8 cellular contexts compared by ENCODE assay signal in the genomic region with DNA sequence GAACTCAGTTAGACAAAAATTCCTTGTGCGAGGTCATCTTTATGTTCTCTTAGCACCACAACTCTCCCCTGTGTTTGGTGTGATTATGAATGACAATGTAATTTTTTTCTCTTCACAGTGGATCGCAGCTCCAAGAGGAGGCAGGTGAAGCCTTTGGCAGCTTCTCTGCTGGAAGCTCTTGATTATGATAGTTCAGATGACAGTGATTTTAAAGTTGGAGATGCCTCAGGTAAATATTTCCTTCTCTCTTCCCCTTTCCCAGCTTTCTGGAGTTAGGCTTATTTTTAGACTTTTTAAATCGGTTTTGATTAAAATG. TPM values are rescaled to one million over a fixed set of nuclear protein-coding genes. Genes with fewer than 3 reads are reported as not detected.
DNase-seq lines count a peak whose midpoint lies in the region; ATAC-seq and TF ChIP-seq lines count a peak whose summit lies in the region.

No MANE protein-coding gene starts in this region.

- no peaks in the 10 kb centered on the region for H3K36me3 ChIP-seq in lung (ENCODE audit: control insufficient read depth in 2 of 2, insufficient read depth in 2 of 2, low read length in 2 of 2)

- peak overlapping the region; percentile 96 for H3K27ac Mint-ChIP-seq in activated naive CD8-positive, alpha-beta T cell treated with anti-CD3 and anti-CD28 coated beads, Interleukin-2, amount 10 ng/mL, durations not matched to agents 7 days and 5 days

- no peaks in the 10 kb centered on the region for H3K9me3 Mint-ChIP-seq in activated naive CD8-positive, alpha-beta T cell treated with anti-CD3 and anti-CD28 coated beads, Interleukin-2, amount 10 ng/mL, durations not matched to agents 7 days and 5 days

- no peaks in the 10 kb centered on the region for H3K27me3 ChIP-seq in lung (ENCODE audit: control insufficient read depth, insufficient read depth)

- H3K4me3 Mint-ChIP-seq in activated naive CD8-positive, alpha-beta T cell treated with anti-CD3 and anti-CD28 coated beads, Interleukin-2, amount 10 ng/mL, durations not matched to agents 7 days and 5 days = peak overlapping the region; percentile 94

- DNase-seq in LoVo (ENCODE audit: low spot score) = peak; percentile 36
- no peak for DNase-seq in activated naive CD8-positive, alpha-beta T cell treated with anti-CD3 and anti-CD28 coated beads, Interleukin-2, amount 10 ng/mL, durations not matched to agents 7 days and 5 days
- DNase-seq in lung (ENCODE audit: low spot score) = no peak
- no peak for DNase-seq in occipital lobe (lab: John Stamatoyannopoulos, UW)
- no peak for DNase-seq in RKO (ENCODE audit: low spot score)

- ATAC-seq in activated naive CD8-positive, alpha-beta T cell treated with anti-CD3 and anti-CD28 coated beads, Interleukin-2, amount 10 ng/mL, durations not matched to agents 7 days and 5 days (ENCODE audit: low read depth) = no peak
- ATAC-seq in lung (ENCODE audit: insufficient read depth, low FRiP score) (no peak), GM21619 (IDR thresholded peaks at IDR 0.05; ENCODE audit: unreplicated experiment) (no peak), HG03025 (IDR thresholded peaks at IDR 0.05; ENCODE audit: low FRiP score, unreplicated experiment) (no peak)

- no peaks in the 10 kb centered on the region for H3K9me3 ChIP-seq in lung (ENCODE audit: control insufficient read depth in 2 of 2, insufficient read depth in 1 of 2, low read length in 1 of 2)

- POLR2A ChIA-PET in activated naive CD8-positive, alpha-beta T cell treated with anti-CD3 and anti-CD28 coated beads, Interleukin-2, amount 10 ng/mL, durations not matched to agents 7 days and 5 days (lab: Charles Lee) = interaction anchor here (1.0 to 3.1 kb wide), 2 partner anchors 11 to 34 kb away, joined by 4 to 41 read pairs; a partner anchor contains a TSS

- peaks cover 2 to 4% of the 10 kb centered on the region in 2 donors for H3K4me1 ChIP-seq in lung (ENCODE audit: control insufficient read depth in 2 of 2, insufficient read depth in 2 of 2, low read length in 2 of 2)

- H3K4me3 ChIP-seq in GM08714 (ENCODE audit: low read length) = peak overlapping the region; percentile 82
- H3K4me3 ChIP-seq in lung = peak overlapping the region; percentile 69

- H3K27me3 Mint-ChIP-seq in activated naive CD8-positive, alpha-beta T cell treated with anti-CD3 and anti-CD28 coated beads, Interleukin-2, amount 10 ng/mL, durations not matched to agents 7 days and 5 days = peaks cover 8% of the 10 kb centered on the region

- no peak overlapping the region for H3K27ac ChIP-seq in lung (ENCODE audit: low read depth in 1 of 2, low read length in 1 of 2)

- TF ChIP-seq CTCF in lung (IDR thresholded peaks at IDR 0.05; ENCODE audit: control extremely low read depth, extremely low read depth) = no peak

- 30 to 32% methylated on average over 3 of the region's 3 CpGs for WGBS in lung, 2 donors

- H3K36me3 Mint-ChIP-seq in activated naive CD8-positive, alpha-beta T cell treated with anti-CD3 and anti-CD28 coated beads, Interleukin-2, amount 10 ng/mL, durations not matched to agents 7 days and 5 days = peaks cover 31% of the 10 kb centered on the region

- H3K4me1 Mint-ChIP-seq in activated naive CD8-positive, alpha-beta T cell treated with anti-CD3 and anti-CD28 coated beads, Interleukin-2, amount 10 ng/mL, durations not matched to agents 7 days and 5 days = peaks cover 35% of the 10 kb centered on the region

RNA-seq across cellular contexts. Expression of gene PHF14, which starts 1.0 kb away (rescaled TPM):
- 10 to 100 TPM; 35.6 to 38.0 TPM for total RNA-seq in activated naive CD8-positive, alpha-beta T cell treated with anti-CD3 and anti-CD28 coated beads, Interleukin-2, amount 10 ng/mL, durations not matched to agents 7 days and 5 days
- total RNA-seq in lung (10 to 100 TPM; 27.9 to 89.5 TPM), occipital lobe (301 TPM)
- polyA plus RNA-seq in lung = 10 to 100 TPM; 12.9 to 21.4 TPM
